11 cellular contexts compared by ENCODE assay signal in the genomic region with DNA sequence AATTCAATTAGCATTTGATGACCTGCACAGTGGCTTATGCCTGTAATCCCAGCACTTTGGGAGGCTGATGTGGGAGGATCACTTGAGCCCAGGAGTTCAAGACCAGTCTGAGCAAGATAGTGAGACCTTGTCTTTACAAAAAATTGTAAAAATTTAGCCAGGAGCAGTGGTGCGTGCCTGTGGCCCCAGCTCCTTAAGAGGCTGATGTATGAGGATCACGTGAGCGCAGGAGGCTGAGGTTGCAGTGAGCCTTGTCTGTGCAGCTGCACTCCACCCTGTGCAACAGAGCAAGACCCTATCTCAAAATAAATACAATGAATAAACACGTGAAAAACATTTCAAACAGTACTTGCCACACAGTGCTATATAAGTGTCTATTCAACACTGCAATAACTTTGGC. TPM values are rescaled to one million over a fixed set of nuclear protein-coding genes. Genes with fewer than 3 reads are reported as not detected.
DNase-seq lines count a peak whose midpoint lies in the region; ATAC-seq and TF ChIP-seq lines count a peak whose summit lies in the region.
"Had no signal": no experiment of that assay in that cellular context is flagged by ENCODE, and none has a peak within 500 bp of the region (broad histone marks: within the 10 kb centered on the region; RNA-seq: fewer than 3 reads in every experiment).

No MANE protein-coding gene starts in this region.

- ATAC-seq in HG03060 (IDR thresholded peaks at IDR 0.05; ENCODE audit: low read depth, unreplicated experiment) (peak; percentile 86), aorta (ENCODE audit: low FRiP score) (no peak)
- ATAC-seq: esophagus mucosa had no signal

- no peak overlapping the region for H4K8ac ChIP-seq in mesendoderm (ENCODE audit: low read depth, low read length)

- no peak overlapping the region for H3K27ac Mint-ChIP-seq in immature natural killer cell
- H3K27ac Mint-ChIP-seq: activated naive CD8-positive, alpha-beta T cell had no signal

- H3K27me3 ChIP-seq in left ventricle myocardium inferior (ENCODE audit: low read depth): no peaks in the 10 kb centered on the region
- H3K27me3 ChIP-seq in adipocyte (replicated peaks; ENCODE audit: control insufficient read depth, insufficient read depth, low read length): no peaks in the 10 kb centered on the region
- no peaks in the 10 kb centered on the region for H3K27me3 ChIP-seq in aorta (ENCODE audit: control insufficient read depth in 1 of 2, insufficient read depth in 2 of 2, low read length in 1 of 2)
- H3K27me3 ChIP-seq in mesendoderm (ENCODE audit: insufficient read depth, low read length, poor library complexity): no peaks in the 10 kb centered on the region
- H3K27me3 ChIP-seq: testis had no signal

- no peaks in the 10 kb centered on the region for H3K36me3 ChIP-seq in left ventricle myocardium inferior
- H3K36me3 ChIP-seq in adipocyte (ENCODE audit: control insufficient read depth, insufficient read depth, low read length, severe bottlenecking): peaks cover 6% of the 10 kb centered on the region
- H3K36me3 ChIP-seq in aorta (ENCODE audit: control insufficient read depth in 1 of 2, insufficient read depth in 2 of 2, low read length in 1 of 2): no peaks in the 10 kb centered on the region
- no peaks in the 10 kb centered on the region for H3K36me3 ChIP-seq in mesendoderm (ENCODE audit: control insufficient read depth, insufficient read depth, low read length)

- H3K4me1 Mint-ChIP-seq in immature natural killer cell: peaks cover 24 to 30% of the 10 kb centered on the region in 2 donors

- no peak overlapping the region for H4K5ac ChIP-seq in mesendoderm (ENCODE audit: low read length)

- peaks cover 84% of the 10 kb centered on the region for H3K4me1 ChIP-seq in left ventricle myocardium inferior
- peaks cover 71% of the 10 kb centered on the region for H3K4me1 ChIP-seq in adipocyte (ENCODE audit: control insufficient read depth, insufficient read depth, low read length)
- no peaks in the 10 kb centered on the region for H3K4me1 ChIP-seq in aorta (ENCODE audit: control insufficient read depth in 1 of 2, insufficient read depth in 2 of 2, low read length in 2 of 2)
- no peaks in the 10 kb centered on the region for H3K4me1 ChIP-seq in mesendoderm (ENCODE audit: control insufficient read depth, low read depth, low read length)

- H3K4me3 ChIP-seq in left ventricle myocardium inferior (peak overlapping the region; percentile 1), adipocyte (ENCODE audit: low read length) (peak overlapping the region; percentile 97), aorta (ENCODE audit: low read length in 2 of 2) (no peak overlapping the region), mesendoderm (ENCODE audit: low read length) (no peak overlapping the region)
- H3K4me3 ChIP-seq: testis had no signal

- no peak overlapping the region for H3K56ac ChIP-seq in mesendoderm (ENCODE audit: low read length)

- H3K9ac ChIP-seq in adipocyte (ENCODE audit: low read length) (peak overlapping the region; percentile 98), mesendoderm (ENCODE audit: low read length) (no peak overlapping the region)

- H2AK5ac ChIP-seq in mesendoderm (ENCODE audit: low read length): no peak overlapping the region

- H2BK120ac ChIP-seq in mesendoderm (ENCODE audit: low read depth, low read length): no peak overlapping the region

- no peak overlapping the region for H3K18ac ChIP-seq in mesendoderm (ENCODE audit: low read length)

- WGBS in aorta, 2 donors: 83 to 87% methylated on average over 4 of the region's 4 CpGs
- no CpG with 5 or more reads among the region's 4 CpGs for WGBS in mesendoderm (ENCODE audit: extremely low coverage, insufficient coverage, low lambda C conversion rate)

- no peak for DNase-seq in left ventricle myocardium inferior
- no peak for DNase-seq in cardiac septum (ENCODE audit: low spot score)
- no peak for DNase-seq in adipocyte (ENCODE audit: low read depth)
- no peak for DNase-seq in stimulated activated CD4-positive, alpha-beta T cell treated with anti-CD3 and anti-CD28 coated beads, Interleukin-4, amount 100 ng/mL, for 1 hour
- no peak for DNase-seq in aorta
- DNase-seq in mesendoderm: no peak
- no peak for DNase-seq in immature natural killer cell
- DNase-seq: testis had no signal

- H3K27ac ChIP-seq in left ventricle myocardium inferior (replicated peaks) (no peak overlapping the region), aorta (ENCODE audit: low read depth in 1 of 2, low read length in 2 of 2) (no peak overlapping the region), mesendoderm (ENCODE audit: low read depth, low read length) (no peak overlapping the region)

- H3K36me3 Mint-ChIP-seq in immature natural killer cell: no peaks in the 10 kb centered on the region
- H3K36me3 Mint-ChIP-seq: activated naive CD8-positive, alpha-beta T cell had no signal

- H3K9me3 ChIP-seq in left ventricle myocardium inferior (replicated peaks): no peaks in the 10 kb centered on the region
- H3K9me3 ChIP-seq in adipocyte (ENCODE audit: control insufficient read depth, low read length): no peaks in the 10 kb centered on the region
- no peaks in the 10 kb centered on the region for H3K9me3 ChIP-seq in aorta (ENCODE audit: control insufficient read depth, low read length)
- H3K9me3 ChIP-seq: testis had no signal

- H2BK15ac ChIP-seq in mesendoderm (replicated peaks; ENCODE audit: low read depth): no peak overlapping the region

- H3K79me1 ChIP-seq in mesendoderm (ENCODE audit: low read length): no peaks in the 10 kb centered on the region

- H3K23ac ChIP-seq in mesendoderm (ENCODE audit: low read length): no peak overlapping the region

- no peak overlapping the region for H3K4me2 ChIP-seq in mesendoderm (ENCODE audit: low read length)

- no peak overlapping the region for H3K4ac ChIP-seq in mesendoderm (ENCODE audit: low read depth, low read length)

- intact Hi-C loops in left ventricle myocardium inferior (cut with micrococcal nuclease) (loop anchor here (10.0 kb wide), 1 partner anchor 59 kb away; no protein-coding TSS in a partner anchor), cardiac septum (cut with DNase I) (loop anchor here (10.0 kb wide), 1 partner anchor 321 kb away; a partner anchor contains a TSS), aorta (cut with DNase I) (loop anchor here in 1 of 2 donors (10.0 kb wide), 2 partner anchors 149 to 491 kb away; no protein-coding TSS in a partner anchor)

- H3K27me3 Mint-ChIP-seq in immature natural killer cell (ENCODE audit: low read depth in 3 of 3): peaks cover 9 to 28% (median 24%) of the 10 kb centered on the region in 3 donors

- TF ChIP-seq CTCF in left ventricle myocardium inferior (IDR thresholded peaks at IDR 0.05; ENCODE audit: borderline replicate concordance): no peak

- H2BK5ac ChIP-seq in mesendoderm (ENCODE audit: low read length): no peak overlapping the region

- H3K79me2 ChIP-seq in mesendoderm (ENCODE audit: control insufficient read depth, insufficient read depth, low read length): no peaks in the 10 kb centered on the region

- no peaks in the 10 kb centered on the region for H3K9me3 Mint-ChIP-seq in immature natural killer cell

- no peak overlapping the region for H3K4me3 Mint-ChIP-seq in immature natural killer cell
- H3K4me3 Mint-ChIP-seq: activated naive CD8-positive, alpha-beta T cell had no signal

RNA-seq across cellular contexts. Expression of a gene that starts 4.2 kb away (rescaled TPM):
- total RNA-seq in left ventricle myocardium inferior: 10.8 TPM
- total RNA-seq in cardiac septum: 5.4 TPM
- 10 to 100 TPM; 26.3 to 44.7 TPM for total RNA-seq in aorta
- 10 to 100 TPM in 1 of 2 donors, 1 to 10 TPM in 1; 5.4 to 13.2 TPM for polyA plus RNA-seq in aorta
- 1.0 TPM for polyA plus RNA-seq in mesendoderm (2013, experiment 1 of 2)
- polyA plus RNA-seq in mesendoderm (2013, experiment 2 of 2): 1.1 TPM
- polyA plus RNA-seq in immature natural killer cell: under 1 TPM in 2 of 3 donors, not detected in 1; 0.09 to 0.10 TPM

Comparison
In these comparisons a context has a peak if more than half of its experiments do, and no peak if none do; other contexts are left out.
1. H3K4me3 ChIP-seq: peak in left ventricle myocardium inferior (single experiment) and adipocyte (single experiment); none in aorta (0 of 2) and mesendoderm (single experiment).